In genomic region chr15:89820651-89821611, GRCh38 we compare ENCODE assay signal across 10 cellular contexts. TPM values are rescaled to one million over a fixed set of nuclear protein-coding genes. Genes with fewer than 3 reads are reported as not detected.
DNase-seq lines count a peak whose midpoint lies in the region; ATAC-seq, FAIRE-seq and TF ChIP-seq lines count a peak whose summit lies in the region.
"Had no signal": no experiment of that assay in that cellular context is flagged by ENCODE, and none has a peak within 500 bp of the region (broad histone marks: within the 10 kb centered on the region; RNA-seq: fewer than 3 reads in every experiment).

No MANE protein-coding gene starts in this region.

- H4K20me1 ChIP-seq in mammary epithelial cell (ENCODE audit: insufficient read depth, low read length) = no peaks in the 10 kb centered on the region
- H4K20me1 ChIP-seq in HepG2 (ENCODE audit: insufficient read depth, low read length) = no peaks in the 10 kb centered on the region

- H3K4me3 ChIP-seq in ACC112 (ENCODE audit: low read depth, low read length) (peak overlapping the region; percentile 41), mammary epithelial cell (replicated peaks in 1 of 3; ENCODE audit: insufficient read depth in 1 of 3, low read depth in 2 of 3, low read length in 3 of 3) (no peak overlapping the region), HepG2 (replicated peaks in 1 of 3; ENCODE audit: insufficient read depth in 1 of 3, low read depth in 2 of 3, low read length in 3 of 3) (peak overlapping the region in 1 of 3 experiments; percentile 4; a peak in 1 of 6 replicates)
- H3K4me3 ChIP-seq: adrenal gland had no signal

- TF ChIP-seq RAD21 in HepG2 (CRISPR knock-in tag; IDR thresholded peaks at IDR 0.05) = no peak

- peak; percentile 51 for ATAC-seq in HepG2
- ATAC-seq in GM18870 (IDR thresholded peaks at IDR 0.05; ENCODE audit: unreplicated experiment) = no peak
- no peak for ATAC-seq in GM19397 (IDR thresholded peaks at IDR 0.05; ENCODE audit: unreplicated experiment)

- TF ChIP-seq CTCF in mammary epithelial cell (conservative IDR thresholded peaks at IDR 0.05 in 1 of 2, IDR thresholded peaks at IDR 0.05 in 1 of 2; ENCODE audit: extremely low read depth in 1 of 2, insufficient read depth in 1 of 2, low read depth in 1 of 2, low read length in 2 of 2) = no peak
- TF ChIP-seq CTCF in HepG2 (CRISPR knock-in tag; IDR thresholded peaks at IDR 0.05) = no peak

- WGBS in mammary epithelial cell (ENCODE audit: low coverage, missing lambda C conversion rate) = 39% methylated on average over 13 of the region's 13 CpGs
- WGBS in HepG2 (ENCODE audit: low lambda C conversion rate) = 13% methylated on average over 13 of the region's 13 CpGs

- peak; percentile 67 for DNase-seq in LHCN-M2 (ENCODE audit: low read depth)
- peak; percentile 86 for DNase-seq in mammary epithelial cell
- DNase-seq in HepG2 (ENCODE audit: low spot score) = no peak
- no peak for DNase-seq in activated gamma-delta T cell treated with Interleukin-2 at 50 U/mL for 16 hours
- no peak for DNase-seq in NCI-H1436 (lab: John Stamatoyannopoulos, UW)
- DNase-seq: retina had no signal

- H3K36me3 ChIP-seq in ACC112 (ENCODE audit: insufficient read depth, low read length) = no peaks in the 10 kb centered on the region
- H3K36me3 ChIP-seq in mammary epithelial cell (ENCODE audit: insufficient read depth, low read length) = no peaks in the 10 kb centered on the region
- no peaks in the 10 kb centered on the region for H3K36me3 ChIP-seq in HepG2 (replicated peaks in 1 of 2; ENCODE audit: control insufficient read depth in 1 of 2, insufficient read depth in 2 of 2, low read length in 2 of 2)
- H3K36me3 ChIP-seq: adrenal gland had no signal

- CTCF ChIA-PET in mammary epithelial cell (lab: Charles Lee; ENCODE audit: low non-redundant PET) (no interaction called here), HepG2 (lab: Yijun Ruan, JAX; ENCODE audit: low intra/inter-chr PET ratio, low total read pairs) (no interaction called here)

- H3K9ac ChIP-seq in mammary epithelial cell (ENCODE audit: insufficient read depth, low read length) (no peak overlapping the region), HepG2 (ENCODE audit: insufficient read depth, low read depth, low read length) (no peak overlapping the region)

- dilution Hi-C loops in mammary epithelial cell (cut with HindIII; ENCODE audit: low sequenced_read_pairs) = no loop called here

- intact Hi-C loops in mammary epithelial cell (cut with micrococcal nuclease) (loop anchor here (5.0 kb wide), 1 partner anchor 39 kb away; no protein-coding TSS in a partner anchor), HepG2 (cut with micrococcal nuclease; ENCODE audit: unreplicated experiment) (no loop called here)

- H3K4me1 ChIP-seq in ACC112 (ENCODE audit: control insufficient read depth, insufficient read depth, low read length, unreplicated experiment) (peaks cover 46% of the 10 kb centered on the region), mammary epithelial cell (ENCODE audit: insufficient read depth, low read length) (peaks cover 45% of the 10 kb centered on the region), HepG2 (ENCODE audit: insufficient read depth, low read length) (peaks cover 55% of the 10 kb centered on the region)
- H3K4me1 ChIP-seq: adrenal gland had no signal

- POLR2A ChIA-PET in HepG2 (lab: Yijun Ruan, JAX) = interaction anchor here (0.9 kb wide), 1 partner anchor 54 kb away, joined by 4 read pairs; no protein-coding TSS in a partner anchor

- TF ChIP-seq POLR2A in HepG2 (IDR thresholded peaks at IDR 0.05; ENCODE audit: insufficient read depth in 1 of 2, low read depth in 2 of 2, low read length in 2 of 2) = no peak

- H3K27ac ChIP-seq in ACC112 (ENCODE audit: low read depth, low read length) (peak overlapping the region; percentile 89), mammary epithelial cell (ENCODE audit: insufficient read depth, low read depth, low read length) (peak overlapping the region; percentile 31), HepG2 (ENCODE audit: extremely low read length, insufficient read depth, low read length) (no peak overlapping the region)
- H3K27ac ChIP-seq: adrenal gland had no signal

- H3K4me2 ChIP-seq in mammary epithelial cell (ENCODE audit: insufficient read depth, low read depth, low read length) (peak overlapping the region; percentile 54), HepG2 (ENCODE audit: low read depth, low read length) (peak overlapping the region; percentile 34)

- no peaks in the 10 kb centered on the region for H3K9me3 ChIP-seq in mammary epithelial cell (replicated peaks; ENCODE audit: insufficient read depth, low read length)
- no peaks in the 10 kb centered on the region for H3K9me3 ChIP-seq in HepG2 (ENCODE audit: low read length)
- H3K9me3 ChIP-seq: adrenal gland had no signal

- FAIRE-seq in HepG2 (lab: Jason Lieb, UNC) = no peak

- H3K79me2 ChIP-seq in ACC112 (ENCODE audit: control insufficient read depth, insufficient read depth, low read length, unreplicated experiment) (no peaks in the 10 kb centered on the region), mammary epithelial cell (ENCODE audit: insufficient read depth, low read length) (no peaks in the 10 kb centered on the region), HepG2 (ENCODE audit: insufficient read depth, low read length) (no peaks in the 10 kb centered on the region)

- H3K27me3 ChIP-seq in ACC112 (ENCODE audit: insufficient read depth, low read length) (no peaks in the 10 kb centered on the region), mammary epithelial cell (ENCODE audit: insufficient read depth, low read length) (no peaks in the 10 kb centered on the region), HepG2 (ENCODE audit: control insufficient read depth in 1 of 2, insufficient read depth in 2 of 2, low read length in 2 of 2) (peaks cover 0 to 15% of the 10 kb centered on the region in 2 experiments; a peak in 1 of 5 replicates)

- BruUV-seq in mammary epithelial cell (replicated peaks; lab: Mats Ljungman, UMichigan) (no TSS peak), HepG2 (replicated peaks; lab: Mats Ljungman, UMichigan) (no TSS peak)

- peak overlapping the region; percentile 65 for H2AFZ ChIP-seq in ACC112 (ENCODE audit: low read length, unreplicated experiment)
- peak overlapping the region; percentile 40 for H2AFZ ChIP-seq in mammary epithelial cell (ENCODE audit: low read depth, low read length)
- H2AFZ ChIP-seq in HepG2 (ENCODE audit: low read length) = no peak overlapping the region

- TF ChIP-seq EP300 in HepG2 (IDR thresholded peaks at IDR 0.05; ENCODE audit: low read depth in 2 of 2, low read length in 2 of 2) = no peak
- TF ChIP-seq EP300 in HepG2 (CRISPR knock-in tag; IDR thresholded peaks at IDR 0.05; ENCODE audit: borderline replicate concordance) = no peak

- in situ Hi-C loops in mammary epithelial cell (cut with MboI; ENCODE audit: low sequenced_read_pairs in 2 of 2) = no loop called here
- in situ Hi-C loops in HepG2 (cut with HindIII; ENCODE audit: extremely low pct_ligation_motif_present, low pct_unique_long_range_greater_than_20kb) = no loop called here

RNA-seq across cellular contexts. Expression of gene ANPEP, which starts 6.3 kb away (rescaled TPM):
- 61.8 and 73.4 TPM in 2 replicates for total RNA-seq in LHCN-M2 (2014; rRNA removed)
- polyA plus RNA-seq in LHCN-M2 (2012) = 29.5 TPM
- 1 to 10 TPM; 4.3 to 5.9 TPM for total RNA-seq in mammary epithelial cell
- 1.5 TPM for polyA plus RNA-seq in mammary epithelial cell
- polyA minus RNA-seq in mammary epithelial cell = not detected
- total RNA-seq in HepG2 (2016; rRNA removed; fragmentation: Illumina TruSeq; extraction: Trizol) = 34.6 and 60.4 TPM in 2 replicates
- total RNA-seq in HepG2 (2016; cell fraction: cytosol; rRNA removed; fragmentation: Illumina TruSeq; extraction: Trizol; ENCODE audit: low read depth) = 15.6 and 16.8 TPM in 2 replicates
- total RNA-seq in HepG2 (2016; cell fraction: insoluble cytoplasmic fraction; rRNA removed; fragmentation: Illumina TruSeq; extraction: Trizol) = 26.1 and 65.2 TPM in 2 replicates
- 26.0 and 27.7 TPM in 2 replicates for total RNA-seq in HepG2 (2016; cell fraction: membrane; rRNA removed; fragmentation: Illumina TruSeq; extraction: Trizol)
- total RNA-seq in HepG2 (2016; cell fraction: nucleus; rRNA removed; fragmentation: Illumina TruSeq; extraction: Trizol) = 86.6 and 113 TPM in 2 replicates
- polyA plus RNA-seq in HepG2 (2011; rRNA removed) = 91.6 and 133 TPM in 2 replicates
- 71.6 and 76.1 TPM in 2 replicates for polyA plus RNA-seq in HepG2 (2011; cell fraction: cytosol; rRNA removed)
- polyA plus RNA-seq in HepG2 (2011; cell fraction: nucleus; rRNA removed) = 264 and 286 TPM in 2 replicates
- 157 and 182 TPM in 2 replicates for polyA plus RNA-seq in HepG2 (2012)
- polyA plus RNA-seq in HepG2 (2016; cell fraction: cytosol; fragmentation: Illumina TruSeq; extraction: Trizol; ENCODE audit: low read depth) = 14.0 and 14.9 TPM in 2 replicates
- 44.3 and 62.9 TPM in 2 replicates for polyA plus RNA-seq in HepG2 (2016; cell fraction: insoluble cytoplasmic fraction; fragmentation: Illumina TruSeq; extraction: Trizol; ENCODE audit: low read depth)
- 31.7 and 35.7 TPM in 2 replicates for polyA plus RNA-seq in HepG2 (2016; cell fraction: membrane; fragmentation: Illumina TruSeq; extraction: Trizol; ENCODE audit: low read depth)
- polyA plus RNA-seq in HepG2 (2016; cell fraction: nucleus; fragmentation: Illumina TruSeq; extraction: Trizol; ENCODE audit: insufficient read depth, low read depth) = 327 and 338 TPM in 2 replicates
- 0.07 and 103 TPM in 2 replicates for polyA minus RNA-seq in HepG2 (2011; rRNA and poly(A)+ RNA removed; ENCODE audit: low replicate concordance)
- 60.8 and 79.8 TPM in 2 replicates for polyA minus RNA-seq in HepG2 (2011; cell fraction: cytosol; rRNA and poly(A)+ RNA removed)
- 44.8 and 60.0 TPM in 2 replicates for polyA minus RNA-seq in HepG2 (2011; cell fraction: nucleus; rRNA and poly(A)+ RNA removed)

RNA-seq across cellular contexts. Expression of gene MESP2, which starts 44.8 kb away (rescaled TPM):
- total RNA-seq in LHCN-M2 (2014; rRNA removed) (0.06 and 0.45 TPM in 2 replicates), mammary epithelial cell (under 1 TPM in 1 of 2 donors, not detected in 1; 0.31 TPM), HepG2 (2016; rRNA removed; fragmentation: Illumina TruSeq; extraction: Trizol) (not detected in 2 replicates)
- polyA plus RNA-seq in LHCN-M2 (2012) = 0.35 TPM
- polyA plus RNA-seq in mammary epithelial cell (0.10 TPM), HepG2 (2011; rRNA removed) (not detected in 2 replicates)
- not detected for polyA minus RNA-seq in mammary epithelial cell
- not detected in 2 replicates for total RNA-seq in HepG2 (2016; cell fraction: cytosol; rRNA removed; fragmentation: Illumina TruSeq; extraction: Trizol; ENCODE audit: low read depth)
- 0.13 TPM in 1 of 2 replicates, not detected in the other for total RNA-seq in HepG2 (2016; cell fraction: insoluble cytoplasmic fraction; rRNA removed; fragmentation: Illumina TruSeq; extraction: Trizol)
- total RNA-seq in HepG2 (2016; cell fraction: membrane; rRNA removed; fragmentation: Illumina TruSeq; extraction: Trizol) = not detected in 2 replicates
- not detected in 2 replicates for total RNA-seq in HepG2 (2016; cell fraction: nucleus; rRNA removed; fragmentation: Illumina TruSeq; extraction: Trizol)
- not detected in 2 replicates for polyA plus RNA-seq in HepG2 (2011; cell fraction: cytosol; rRNA removed)
- polyA plus RNA-seq in HepG2 (2011; cell fraction: nucleus; rRNA removed) = not detected in 2 replicates
- polyA plus RNA-seq in HepG2 (2012) = not detected in 2 replicates
- polyA plus RNA-seq in HepG2 (2016; cell fraction: cytosol; fragmentation: Illumina TruSeq; extraction: Trizol; ENCODE audit: low read depth) = not detected in 2 replicates
- not detected in 2 replicates for polyA plus RNA-seq in HepG2 (2016; cell fraction: insoluble cytoplasmic fraction; fragmentation: Illumina TruSeq; extraction: Trizol; ENCODE audit: low read depth)
- polyA plus RNA-seq in HepG2 (2016; cell fraction: membrane; fragmentation: Illumina TruSeq; extraction: Trizol; ENCODE audit: low read depth) = not detected in 2 replicates
- not detected in 2 replicates for polyA plus RNA-seq in HepG2 (2016; cell fraction: nucleus; fragmentation: Illumina TruSeq; extraction: Trizol; ENCODE audit: insufficient read depth, low read depth)
- polyA minus RNA-seq in HepG2 (2011; rRNA and poly(A)+ RNA removed; ENCODE audit: low replicate concordance) = not detected in 2 replicates
- polyA minus RNA-seq in HepG2 (2011; cell fraction: cytosol; rRNA and poly(A)+ RNA removed) = not detected in 2 replicates
- not detected in 2 replicates for polyA minus RNA-seq in HepG2 (2011; cell fraction: nucleus; rRNA and poly(A)+ RNA removed)

Comparison
In these comparisons a context has a peak if more than half of its experiments do, and no peak if none do; other contexts are left out.
1. DNase-seq: peak in LHCN-M2 (single experiment) and mammary epithelial cell (single experiment); none in HepG2 (single experiment), activated gamma-delta T cell treated with Interleukin-2 at 50 U/mL for 16 hours (single experiment) and NCI-H1436 (single experiment).